ENCODE assay signal across 10 cellular contexts in genomic region chr6:111591370-111591900, GRCh38. TPM values are rescaled to one million over a fixed set of nuclear protein-coding genes. Genes with fewer than 3 reads are reported as not detected.
DNase-seq lines count a peak whose midpoint lies in the region; ATAC-seq and TF ChIP-seq lines count a peak whose summit lies in the region.
"Had no signal": no experiment of that assay in that cellular context is flagged by ENCODE, and none has a peak within 500 bp of the region (broad histone marks: within the 10 kb centered on the region; RNA-seq: fewer than 3 reads in every experiment).

No MANE protein-coding gene starts in this region.

- H3K36me3 Mint-ChIP-seq in naive thymus-derived CD4-positive, alpha-beta T cell = peaks cover 0 to 48% (median 27%) of the 10 kb centered on the region in 5 donors
- peaks cover 3 to 15% of the 10 kb centered on the region in 2 donors for H3K36me3 Mint-ChIP-seq in activated T-cell treated with anti-CD3 and anti-CD28 coated beads, Interleukin-2, amount 50 U/mL, for 72 hours (ENCODE audit: insufficient read depth in 2 of 2)

- peak overlapping the region in 1 of 9 donors; percentile 22 for H3K27ac Mint-ChIP-seq in naive thymus-derived CD4-positive, alpha-beta T cell
- no peak overlapping the region for H3K27ac Mint-ChIP-seq in activated T-cell treated with anti-CD3 and anti-CD28 coated beads, Interleukin-2, amount 50 U/mL, for 72 hours
- H3K27ac Mint-ChIP-seq: memory B cell; T-helper 1 cell treated with Interleukin-12 subunit alpha and Interleukin-12 subunit beta and Interleukin-4 antibody, amounts not matched to agents 30 μg/mL and 1 μg/mL, for 36 hours had no signal

- no peaks in the 10 kb centered on the region for H3K27me3 Mint-ChIP-seq in naive thymus-derived CD4-positive, alpha-beta T cell
- no peaks in the 10 kb centered on the region for H3K27me3 Mint-ChIP-seq in activated T-cell treated with anti-CD3 and anti-CD28 coated beads, Interleukin-2, amount 50 U/mL, for 72 hours (ENCODE audit: low read depth)
- H3K27me3 Mint-ChIP-seq: memory B cell had no signal

- H3K4me1 ChIP-seq in naive thymus-derived CD4-positive, alpha-beta T cell (ENCODE audit: control insufficient read depth in 2 of 2, insufficient read depth in 2 of 2, low read length in 2 of 2) = no peaks in the 10 kb centered on the region

- peaks cover 22 to 51% (median 44%) of the 10 kb centered on the region in 7 donors for H3K4me1 Mint-ChIP-seq in naive thymus-derived CD4-positive, alpha-beta T cell
- peaks cover 36% of the 10 kb centered on the region for H3K4me1 Mint-ChIP-seq in activated T-cell treated with anti-CD3 and anti-CD28 coated beads, Interleukin-2, amount 50 U/mL, for 72 hours (ENCODE audit: low read depth)

- TF ChIP-seq CTCF in coronary artery (IDR thresholded peaks at IDR 0.05) = no peak

- H3K27ac ChIP-seq in coronary artery = peak overlapping the region; percentile 84 to 93
- no peak overlapping the region for H3K27ac ChIP-seq in naive thymus-derived CD4-positive, alpha-beta T cell (ENCODE audit: low read depth, low read length)

- H3K9me3 ChIP-seq in naive thymus-derived CD4-positive, alpha-beta T cell (ENCODE audit: control insufficient read depth in 2 of 3, low read length in 3 of 3) = no peaks in the 10 kb centered on the region

- H3K4me3 ChIP-seq in coronary artery = no peak overlapping the region
- no peak overlapping the region for H3K4me3 ChIP-seq in naive thymus-derived CD4-positive, alpha-beta T cell (ENCODE audit: low read length)

- peak; percentile 91 for DNase-seq in AG20443 (ENCODE audit: low spot score)
- DNase-seq in NCI-H2171 treated with DMSO at 0.1 percent for 48 hours (lab: John Stamatoyannopoulos, UW) = peak; percentile 74
- DNase-seq in coronary artery (ENCODE audit: low spot score) = peak; percentile 92
- no peak for DNase-seq in naive thymus-derived CD4-positive, alpha-beta T cell
- no peak for DNase-seq in stimulated activated CD4-positive, alpha-beta T cell treated with anti-CD3 and anti-CD28 coated beads, Interleukin-15, amount 100 ng/mL, for 24 hours
- no peak for DNase-seq in activated T-cell treated with anti-CD3 and anti-CD28 coated beads, Interleukin-2, amount 50 U/mL, for 72 hours

- H3K27me3 ChIP-seq in naive thymus-derived CD4-positive, alpha-beta T cell (ENCODE audit: control insufficient read depth in 2 of 2, insufficient read depth in 2 of 2, low read length in 2 of 2) = no peaks in the 10 kb centered on the region

- no peak overlapping the region for H3K4me3 Mint-ChIP-seq in naive thymus-derived CD4-positive, alpha-beta T cell
- H3K4me3 Mint-ChIP-seq in activated T-cell treated with anti-CD3 and anti-CD28 coated beads, Interleukin-2, amount 50 U/mL, for 72 hours = no peak overlapping the region
- H3K4me3 Mint-ChIP-seq: memory B cell; T-helper 1 cell treated with Interleukin-12 subunit alpha and Interleukin-12 subunit beta and Interleukin-4 antibody, amounts not matched to agents 30 μg/mL and 1 μg/mL, for 36 hours had no signal

- CTCF ChIA-PET in naive thymus-derived CD4-positive, alpha-beta T cell (lab: Charles Lee) = no interaction called here

- peaks cover 0 to 21% (median 0%) of the 10 kb centered on the region in 3 experiments for H3K36me3 ChIP-seq in naive thymus-derived CD4-positive, alpha-beta T cell (ENCODE audit: control insufficient read depth in 2 of 3, insufficient read depth in 3 of 3, low read length in 3 of 3)

- intact Hi-C loops in naive thymus-derived CD4-positive, alpha-beta T cell (cut with micrococcal nuclease) = no loop called here

- ATAC-seq in naive thymus-derived CD4-positive, alpha-beta T cell = peak; percentile 49
- ATAC-seq in GM21825 (IDR thresholded peaks at IDR 0.05; ENCODE audit: unreplicated experiment) = no peak
- ATAC-seq in HG03095 (IDR thresholded peaks at IDR 0.05; ENCODE audit: unreplicated experiment) = no peak
- no peak for ATAC-seq in activated T-cell treated with anti-CD3 and anti-CD28 coated beads, Interleukin-2, amount 50 U/mL, for 72 hours (replicated peaks in 1 of 2)

- POLR2A ChIA-PET in naive thymus-derived CD4-positive, alpha-beta T cell (lab: Charles Lee) = interaction anchor here (0.6 kb wide), 1 partner anchor 10 kb away, joined by 4 read pairs; no protein-coding TSS in a partner anchor

- H3K9me3 Mint-ChIP-seq in naive thymus-derived CD4-positive, alpha-beta T cell = no peaks in the 10 kb centered on the region
- H3K9me3 Mint-ChIP-seq in activated T-cell treated with anti-CD3 and anti-CD28 coated beads, Interleukin-2, amount 50 U/mL, for 72 hours = no peaks in the 10 kb centered on the region
- H3K9me3 Mint-ChIP-seq: memory B cell; T-helper 1 cell treated with Interleukin-12 subunit alpha and Interleukin-12 subunit beta and Interleukin-4 antibody, amounts not matched to agents 30 μg/mL and 1 μg/mL, for 36 hours had no signal

RNA-seq across cellular contexts. Expression of gene TRAF3IP2, which starts 14.2 kb away (rescaled TPM):
- 10 to 100 TPM; 12.7 to 22.1 (median 21.0) TPM for total RNA-seq in naive thymus-derived CD4-positive, alpha-beta T cell
- polyA plus RNA-seq in naive thymus-derived CD4-positive, alpha-beta T cell = 10 to 100 TPM; 16.8 to 21.0 TPM
- total RNA-seq in activated T-cell treated with anti-CD3 and anti-CD28 coated beads, Interleukin-2, amount 50 U/mL, for 72 hours = 10 to 100 TPM; 29.3 to 45.5 TPM

Comparison
In these comparisons a context has a peak if more than half of its experiments do, and no peak if none do; other contexts are left out.
1. DNase-seq: peak in AG20443 (single experiment), NCI-H2171 treated with DMSO at 0.1 percent for 48 hours (single experiment) and coronary artery (single experiment); none in naive thymus-derived CD4-positive, alpha-beta T cell (0 of 9), stimulated activated CD4-positive, alpha-beta T cell treated with anti-CD3 and anti-CD28 coated beads, Interleukin-15, amount 100 ng/mL, for 24 hours (single experiment) and activated T-cell treated with anti-CD3 and anti-CD28 coated beads, Interleukin-2, amount 50 U/mL, for 72 hours (0 of 2).